ENCODE assay signal across 9 cellular contexts in the genomic region with DNA sequence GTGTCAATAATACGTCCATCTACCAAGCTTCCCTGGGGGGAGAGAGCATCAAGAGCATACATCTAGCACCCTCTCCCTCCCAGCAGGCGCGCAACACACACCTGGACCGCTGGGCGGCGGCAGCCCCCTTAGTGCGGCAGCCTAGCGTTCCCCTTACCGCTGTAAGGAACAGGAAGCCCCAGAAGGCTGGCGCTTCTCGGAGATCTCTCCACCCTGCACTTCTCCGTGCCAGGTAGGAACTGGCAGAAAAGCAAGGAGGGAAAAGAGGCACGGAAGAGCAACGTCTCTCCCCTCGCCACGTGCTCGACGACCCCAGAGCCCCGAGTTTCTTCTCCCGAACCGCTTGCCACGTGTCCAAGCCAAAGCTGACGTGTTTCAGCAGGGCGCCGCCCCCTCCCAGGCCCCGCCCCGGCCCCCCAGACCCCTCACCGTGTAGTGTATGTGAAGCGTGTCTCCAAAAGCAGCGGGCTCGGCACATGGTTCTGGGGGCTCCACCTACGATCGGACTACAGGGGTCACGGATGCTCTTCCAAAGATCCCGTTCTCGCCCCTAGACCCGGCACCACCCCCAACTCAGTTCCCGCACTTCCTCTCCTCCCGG. TPM values are rescaled to one million over a fixed set of nuclear protein-coding genes. Genes with fewer than 3 reads are reported as not detected.
A peak's percentile ranks its signal among the peaks of the same experiment; 100 is the strongest.
DNase-seq lines count a peak whose midpoint lies in the region; ATAC-seq, FAIRE-seq and TF ChIP-seq lines count a peak whose summit lies in the region.
"Had no signal": no experiment of that assay in that cellular context is flagged by ENCODE, and none has a peak within 500 bp of the region (broad histone marks: within the 10 kb centered on the region; RNA-seq: fewer than 3 reads in every experiment).

No MANE protein-coding gene starts in this region.

- ATAC-seq in GM19043 (IDR thresholded peaks at IDR 0.05; ENCODE audit: low read depth, unreplicated experiment) = peak; percentile 85
- peak; percentile 87 for ATAC-seq in HG03432 (IDR thresholded peaks at IDR 0.05; ENCODE audit: unreplicated experiment)
- ATAC-seq in HG03025 (IDR thresholded peaks at IDR 0.05; ENCODE audit: low FRiP score, unreplicated experiment) = no peak

- TF ChIP-seq CTCF in BJ (IDR thresholded peaks at IDR 0.05; ENCODE audit: insufficient read depth, low read depth, low read length) (peak; percentile 70), SU-DHL-6 (IDR thresholded peaks at IDR 0.05; ENCODE audit: insufficient read depth, low read length, poor library complexity, severe bottlenecking) (peak; percentile 77), astrocyte (IDR thresholded peaks at IDR 0.05; ENCODE audit: insufficient read depth, low read depth, low read length) (peak; percentile 42), kidney (IDR thresholded peaks at IDR 0.05; ENCODE audit: borderline replicate concordance, extremely low read depth, insufficient read depth) (peak; percentile 45)

- H3K4me1 ChIP-seq in astrocyte (ENCODE audit: insufficient read depth, low read length) = peaks cover 10% of the 10 kb centered on the region
- peaks cover 5 to 6% of the 10 kb centered on the region in 2 donors for H3K4me1 ChIP-seq in kidney (ENCODE audit: control insufficient read depth in 1 of 2, insufficient read depth in 1 of 2, low read depth in 1 of 2, low read length in 2 of 2)

- peak overlapping the region; percentile 18 for H3K27ac Mint-ChIP-seq in astrocyte (ENCODE audit: unreplicated experiment)

- peak overlapping the region; percentile 84 for H3K4me2 ChIP-seq in SU-DHL-6 (ENCODE audit: low read depth, low read length, poor library complexity, severe bottlenecking)
- H3K4me2 ChIP-seq in astrocyte (ENCODE audit: low read length) = peak overlapping the region; percentile 98

- H3K9me3 ChIP-seq in SU-DHL-6 (ENCODE audit: insufficient read depth, low read length) (no peaks in the 10 kb centered on the region), astrocyte (ENCODE audit: insufficient read depth, low read depth, low read length) (no peaks in the 10 kb centered on the region), kidney (ENCODE audit: control insufficient read depth in 1 of 2, low read length in 2 of 2) (no peaks in the 10 kb centered on the region)

- H3F3A ChIP-seq in SU-DHL-6 (ENCODE audit: insufficient read depth) = peaks cover 6% of the 10 kb centered on the region; the same call in 1 of the 2 replicates

- POLR2A ChIA-PET in BJ (lab: Charles Lee) = no interaction called here

- DNase-seq in BJ (ENCODE audit: low read depth) (no peak), astrocyte (ENCODE audit: low read depth) (peak; percentile 32), kidney (peak; percentile 86)
- DNase-seq in stimulated activated CD4-positive, alpha-beta T cell treated with anti-CD3 and anti-CD28 coated beads, Interleukin-4, amount 100 ng/mL, for 24 hours = peak; percentile 75

- H3K36me3 Mint-ChIP-seq in astrocyte (ENCODE audit: low read depth, unreplicated experiment) = peaks cover 36% of the 10 kb centered on the region

- CTCF ChIA-PET in BJ (lab: Yijun Ruan, JAX) = interaction anchor here (0.6 to 4.9 kb wide), 10 partner anchors 10 to 111 kb away, joined by 3 to 25 read pairs (median 6); a partner anchor contains a TSS

- FAIRE-seq in astrocyte (lab: Jason Lieb, UNC) (no peak), kidney (lab: Jason Lieb, UNC) (no peak)

- H3K27me3 ChIP-seq in BJ (ENCODE audit: control insufficient read depth, insufficient read depth, low read length) = no peaks in the 10 kb centered on the region
- no peaks in the 10 kb centered on the region for H3K27me3 ChIP-seq in SU-DHL-6 (ENCODE audit: low read length)
- no peaks in the 10 kb centered on the region for H3K27me3 ChIP-seq in astrocyte (ENCODE audit: insufficient read depth, low read length)

- H3K4me3 ChIP-seq in BJ (ENCODE audit: low read depth, low read length) = peak overlapping the region; percentile 80
- peak overlapping the region; percentile 97 for H3K4me3 ChIP-seq in SU-DHL-6 (ENCODE audit: insufficient read depth, low read length, poor library complexity, severe bottlenecking)
- H3K4me3 ChIP-seq in astrocyte (ENCODE audit: insufficient read depth, low read depth, low read length) = peak overlapping the region; percentile 92
- peak overlapping the region; percentile 89 to 92 for H3K4me3 ChIP-seq in kidney (ENCODE audit: low read length in 2 of 2)

- intact Hi-C loops in kidney (cut with DNase I) = no loop called here

- H3K4me1 Mint-ChIP-seq in astrocyte (ENCODE audit: low read depth, unreplicated experiment) = peaks cover 5% of the 10 kb centered on the region

- H3K36me3 ChIP-seq in BJ (ENCODE audit: control insufficient read depth, insufficient read depth, low read length) = peaks cover 6% of the 10 kb centered on the region
- H3K36me3 ChIP-seq in SU-DHL-6 (ENCODE audit: low read length) = 0 out of 2 replicates have a peak, but pooled peaks cover 1% of the 10 kb centered on the region
- H3K36me3 ChIP-seq in astrocyte (ENCODE audit: insufficient read depth, low read length) = peaks cover 25% of the 10 kb centered on the region
- H3K36me3 ChIP-seq in kidney (ENCODE audit: control insufficient read depth in 1 of 2, insufficient read depth in 2 of 2, low read length in 2 of 2) = no peaks in the 10 kb centered on the region

- H3K79me2 ChIP-seq in SU-DHL-6 (ENCODE audit: insufficient read depth, low read length) (0 out of 2 replicates have a peak, but pooled peaks cover 3% of the 10 kb centered on the region), astrocyte (ENCODE audit: insufficient read depth, low read length) (peaks cover 11% of the 10 kb centered on the region)

- H3K27ac ChIP-seq in SU-DHL-6 (ENCODE audit: low read depth, low read length) (peak overlapping the region; percentile 58), astrocyte (ENCODE audit: low read depth, low read length) (peak overlapping the region; percentile 85), kidney (ENCODE audit: low read depth in 2 of 2, low read length in 2 of 2) (peak overlapping the region in 1 of 2 donors; percentile 34)

- H2AFZ ChIP-seq in SU-DHL-6 (ENCODE audit: low read depth, low read length, severe bottlenecking) (peak overlapping the region; percentile 72), astrocyte (ENCODE audit: low read depth, low read length) (peak overlapping the region; percentile 76)

- peak overlapping the region; percentile 85 for H3K4me3 Mint-ChIP-seq in astrocyte (ENCODE audit: unreplicated experiment)

- no peaks in the 10 kb centered on the region for H3K27me3 Mint-ChIP-seq in astrocyte (ENCODE audit: low read depth, unreplicated experiment)

- peak overlapping the region; percentile 94 for H3K9ac ChIP-seq in SU-DHL-6 (ENCODE audit: low read length)
- H3K9ac ChIP-seq in astrocyte (ENCODE audit: low read length) = peak overlapping the region; percentile 98
- H3K9ac ChIP-seq in kidney (ENCODE audit: low read length in 2 of 2) = peak overlapping the region; percentile 71 to 74

- no peaks in the 10 kb centered on the region for H3K9me2 ChIP-seq in SU-DHL-6 (replicated peaks; ENCODE audit: insufficient read depth, low read length)

- H4K20me1 ChIP-seq in SU-DHL-6 (ENCODE audit: low read depth, low read length) (no peaks in the 10 kb centered on the region), astrocyte (ENCODE audit: insufficient read depth, low read length) (peaks cover 27% of the 10 kb centered on the region)

- H3K9me3 Mint-ChIP-seq in astrocyte (ENCODE audit: unreplicated experiment) = no peaks in the 10 kb centered on the region

RNA-seq across cellular contexts. Expression of a gene that starts 0.6 kb away (rescaled TPM):
- polyA plus RNA-seq in BJ (2011; rRNA removed) (100 and 134 TPM in 2 replicates), kidney (ENCODE audit: insufficient read depth, low read depth, low replicate concordance) (20.1 TPM)
- 51.0 and 92.1 TPM in 2 replicates for polyA minus RNA-seq in BJ (2011; rRNA and poly(A)+ RNA removed)
- total RNA-seq in astrocyte (47.4 and 51.2 TPM in 2 replicates), kidney (35.3 TPM)

RNA-seq across cellular contexts. Expression of a gene that starts 32.6 kb away (rescaled TPM):
- polyA plus RNA-seq in BJ (2011; rRNA removed) (233 and 292 TPM in 2 replicates), kidney (ENCODE audit: insufficient read depth, low read depth, low replicate concordance) (111 TPM)
- 54.4 and 104 TPM in 2 replicates for polyA minus RNA-seq in BJ (2011; rRNA and poly(A)+ RNA removed)
- total RNA-seq in astrocyte (209 and 229 TPM in 2 replicates), kidney (229 TPM)

RNA-seq across cellular contexts. Expression of a gene that starts 46.8 kb away (rescaled TPM):
- polyA plus RNA-seq in BJ (2011; rRNA removed) (0.63 and 0.76 TPM in 2 replicates), kidney (ENCODE audit: insufficient read depth, low read depth, low replicate concordance) (not detected)
- 0.24 and 0.41 TPM in 2 replicates for polyA minus RNA-seq in BJ (2011; rRNA and poly(A)+ RNA removed)
- total RNA-seq in astrocyte (0.79 and 1.1 TPM in 2 replicates), kidney (1.9 TPM)

RNA-seq across cellular contexts. Expression of a gene that starts 53.4 kb away (rescaled TPM):
- not detected in 2 replicates for polyA plus RNA-seq in BJ (2011; rRNA removed)
- not detected in 2 replicates for polyA minus RNA-seq in BJ (2011; rRNA and poly(A)+ RNA removed)
- not detected in 2 replicates for total RNA-seq in astrocyte
- total RNA-seq in kidney = not detected
- polyA plus RNA-seq in kidney (ENCODE audit: insufficient read depth, low read depth, low replicate concordance) = not detected
- total RNA-seq: M059J had no signal

RNA-seq across cellular contexts. Expression of a gene that starts 59.0 kb away (rescaled TPM):
- polyA plus RNA-seq in BJ (2011; rRNA removed) (0.31 and 0.72 TPM in 2 replicates), kidney (ENCODE audit: insufficient read depth, low read depth, low replicate concordance) (2.2 TPM)
- polyA minus RNA-seq in BJ (2011; rRNA and poly(A)+ RNA removed) = 0.31 and 0.52 TPM in 2 replicates
- total RNA-seq in astrocyte (2.2 and 2.4 TPM in 2 replicates), kidney (1.0 TPM)
